Comparison of ENCODE assay signal across 13 cellular contexts in genomic region chr18:76486029-76486428, GRCh38.
"Had no signal": no experiment of that assay in that cellular context is flagged by ENCODE, and none has a peak within 500 bp of the region (broad histone marks: within the 10 kb centered on the region; RNA-seq: fewer than 3 reads in every experiment).

No MANE protein-coding gene starts in this region.

- ATAC-seq: activated naive CD4-positive, alpha-beta T cell treated with anti-CD3 and anti-CD28 coated beads, Interleukin-2, amount 50 U/mL, for 72 hours; left colon; natural killer cell treated with Interleukin-12 subunit alpha and Interleukin-12 subunit beta and Interleukin-15 and Interleukin-18, amount 100 ng/mL, for 72 hours had no signal

- H3K9me3 Mint-ChIP-seq: activated naive CD4-positive, alpha-beta T cell treated with anti-CD3 and anti-CD28 coated beads, Interleukin-2, amount 50 U/mL, for 72 hours; endodermal cell; natural killer cell treated with Interleukin-12 subunit alpha and Interleukin-12 subunit beta and Interleukin-15 and Interleukin-18, amount 100 ng/mL, for 72 hours had no signal

- H3K4me3 ChIP-seq: sigmoid colon, stomach, thoracic aorta had no signal

- H3K27ac ChIP-seq: sigmoid colon, stomach, thoracic aorta had no signal

- H3K27me3 Mint-ChIP-seq: natural killer cell treated with Interleukin-12 subunit alpha and Interleukin-12 subunit beta and Interleukin-15 and Interleukin-18, amount 100 ng/mL, for 72 hours had no signal

- H3K9me3 ChIP-seq: sigmoid colon, stomach, thoracic aorta had no signal

- H3K4me3 Mint-ChIP-seq: endodermal cell; natural killer cell treated with Interleukin-12 subunit alpha and Interleukin-12 subunit beta and Interleukin-15 and Interleukin-18, amount 100 ng/mL, for 72 hours had no signal

- H3K27ac Mint-ChIP-seq: activated naive CD4-positive, alpha-beta T cell treated with anti-CD3 and anti-CD28 coated beads, Interleukin-2, amount 50 U/mL, for 72 hours; endodermal cell had no signal

- H3K36me3 Mint-ChIP-seq: activated naive CD4-positive, alpha-beta T cell treated with anti-CD3 and anti-CD28 coated beads, Interleukin-2, amount 50 U/mL, for 72 hours; natural killer cell treated with Interleukin-12 subunit alpha and Interleukin-12 subunit beta and Interleukin-15 and Interleukin-18, amount 100 ng/mL, for 72 hours had no signal

- H3K27me3 ChIP-seq: sigmoid colon, stomach had no signal

- DNase-seq: activated CD4-positive, alpha-beta T cell treated with anti-CD3 and anti-CD28 coated beads, Interleukin-2, amount 50 U/mL, for 4 hours; activated T-cell treated with anti-CD3 and anti-CD28 coated beads, Interleukin-2, amount 50 U/mL, for 1 hour; cerebellar nuclear complex; endodermal cell; erythroblast; head of caudate nucleus; left colon; sigmoid colon; stimulated activated CD4-positive, alpha-beta T cell treated with anti-CD3 and anti-CD28 coated beads, Interleukin-4, amount 100 ng/mL, for 24 hours; stomach had no signal

- H3K36me3 ChIP-seq: sigmoid colon, thoracic aorta had no signal
